ENCODE assay signal across 16 cellular contexts in genomic region chr6:131936156-131936555, GRCh38. TPM values are rescaled to one million over a fixed set of nuclear protein-coding genes. Genes with fewer than 3 reads are reported as not detected.
DNase-seq lines count a peak whose midpoint lies in the region; ATAC-seq and TF ChIP-seq lines count a peak whose summit lies in the region.
"Had no signal": no experiment of that assay in that cellular context is flagged by ENCODE, and none has a peak within 500 bp of the region (broad histone marks: within the 10 kb centered on the region; RNA-seq: fewer than 3 reads in every experiment).

No MANE protein-coding gene starts in this region.

- no peaks in the 10 kb centered on the region for H3K79me2 ChIP-seq in osteoblast (ENCODE audit: insufficient read depth, low read length)

- H2AFZ ChIP-seq in osteoblast (ENCODE audit: low read length), result no peak overlapping the region

- no peak overlapping the region for H3K4me2 ChIP-seq in osteoblast (ENCODE audit: insufficient read depth, low read length)
- H3K4me2 ChIP-seq: BLaER1 treated with 17β-estradiol and CSF1 and Interleukin-3, amounts not matched to agents 10 nM and 100 nM had no signal

- no peak overlapping the region for H3K4me3 ChIP-seq in osteoblast (ENCODE audit: insufficient read depth, low read length)
- H3K4me3 ChIP-seq: BLaER1 treated with 17β-estradiol and CSF1 and Interleukin-3, amounts not matched to agents 10 nM and 100 nM; GM23248; HAP-1 had no signal

- DNase-seq in NOMO-1 treated with DMSO at 0.1 percent for 48 hours (lab: John Stamatoyannopoulos, UW; ENCODE audit: unreplicated experiment), result peak; percentile 90
- peak; percentile 33 for DNase-seq in SKM-1 treated with dmso at 0.1 percent for 144 hours (lab: John Stamatoyannopoulos, UW; ENCODE audit: unreplicated experiment)
- DNase-seq in left colon, result no peak
- DNase-seq in osteoblast (ENCODE audit: insufficient read length, low spot score, missing footprints), result peak; percentile 42
- no peak for DNase-seq in NCI-H524 (lab: John Stamatoyannopoulos, UW)
- no peak for DNase-seq in CD1c-positive myeloid dendritic cell (ENCODE audit: extremely low spot score)
- DNase-seq: CD4-positive, CD25-positive, alpha-beta regulatory T cell; CD8-positive, alpha-beta memory T cell; COR-L47; DMS79; GDM1; GM23248; IMR-90 had no signal

- no peak overlapping the region for H3K27ac ChIP-seq in osteoblast (ENCODE audit: low read depth, low read length)
- H3K27ac ChIP-seq: BLaER1 treated with 17β-estradiol and CSF1 and Interleukin-3, amounts not matched to agents 10 nM and 100 nM had no signal

- H3K9me3 ChIP-seq in osteoblast (ENCODE audit: low read depth, low read length), result no peaks in the 10 kb centered on the region
- H3K9me3 ChIP-seq: BLaER1 treated with 17β-estradiol and CSF1 and Interleukin-3, amounts not matched to agents 10 nM and 100 nM; HAP-1 had no signal

- intact Hi-C loops in left colon (cut with DNase I, micrococcal nuclease), result no loop called here

- peak; percentile 56 for ATAC-seq in left colon
- no peak for ATAC-seq in HG02938 (IDR thresholded peaks at IDR 0.05; ENCODE audit: unreplicated experiment)

- no peaks in the 10 kb centered on the region for H3K36me3 ChIP-seq in osteoblast (ENCODE audit: insufficient read depth, low read length)
- H3K36me3 ChIP-seq: BLaER1 treated with 17β-estradiol and CSF1 and Interleukin-3, amounts not matched to agents 10 nM and 100 nM; HAP-1 had no signal

- no peak for TF ChIP-seq CTCF in osteoblast (IDR thresholded peaks at IDR 0.05; ENCODE audit: extremely low read depth, low read depth, low read length)

- H3K27me3 ChIP-seq in osteoblast (ENCODE audit: insufficient read depth, low read length), result no peaks in the 10 kb centered on the region
- H3K27me3 ChIP-seq: BLaER1 treated with 17β-estradiol and CSF1 and Interleukin-3, amounts not matched to agents 10 nM and 100 nM had no signal

- H3K4me1 ChIP-seq in osteoblast (ENCODE audit: insufficient read depth, low read length), result peaks cover 22% of the 10 kb centered on the region
- H3K4me1 ChIP-seq: BLaER1 treated with 17β-estradiol and CSF1 and Interleukin-3, amounts not matched to agents 10 nM and 100 nM had no signal

- no peaks in the 10 kb centered on the region for H4K20me1 ChIP-seq in osteoblast (ENCODE audit: insufficient read depth, low read length)
- H4K20me1 ChIP-seq: BLaER1 treated with 17β-estradiol and CSF1 and Interleukin-3, amounts not matched to agents 10 nM and 100 nM had no signal

RNA-seq across cellular contexts. Expression of gene CCN2, which starts 15.0 kb away (rescaled TPM):
- 10 to 100 TPM; 34.4 to 37.8 TPM for total RNA-seq in left colon
- 221 and 272 TPM in 2 replicates for total RNA-seq in osteoblast
- total RNA-seq: CD4-positive, CD25-positive, alpha-beta regulatory T cell; CD8-positive, alpha-beta memory T cell had no signal

Comparison
In these comparisons a context has a peak if more than half of its experiments do, and no peak if none do; other contexts are left out.
1. DNase-seq: peak in NOMO-1 treated with DMSO at 0.1 percent for 48 hours (single experiment), SKM-1 treated with dmso at 0.1 percent for 144 hours (single experiment) and osteoblast (single experiment); none in left colon (0 of 2), NCI-H524 (0 of 2) and CD1c-positive myeloid dendritic cell (single experiment).